8 cellular contexts compared by ENCODE assay signal in genomic region chr18:811192-812122, GRCh38. TPM values are rescaled to one million over a fixed set of nuclear protein-coding genes. Genes with fewer than 3 reads are reported as not detected.
DNase-seq lines count a peak whose midpoint lies in the region; ATAC-seq and TF ChIP-seq lines count a peak whose summit lies in the region.

No MANE protein-coding gene starts in this region.

- H3K36me3 Mint-ChIP-seq in activated T-helper 2 cell treated with anti-CD3 and anti-CD28 coated beads, Interferon-gamma antibody, Interleukin-2, Interleukin-4, amounts not matched to agents 10 μg/mL and 5 μg/mL and 100 μg/mL, durations not matched to agents 14 hours and 24 hours and 36 hours (ENCODE audit: low read depth) = peaks cover 23% of the 10 kb centered on the region
- H3K36me3 Mint-ChIP-seq in progenitor cell of endocrine pancreas (ENCODE audit: insufficient read depth) = no peaks in the 10 kb centered on the region

- H3K4me1 ChIP-seq in heart right ventricle = peaks cover 0 to 66% (median 46%) of the 10 kb centered on the region in 9 donors

- H3K4me3 Mint-ChIP-seq in activated T-helper 2 cell treated with anti-CD3 and anti-CD28 coated beads, Interferon-gamma antibody, Interleukin-2, Interleukin-4, amounts not matched to agents 10 μg/mL and 5 μg/mL and 100 μg/mL, durations not matched to agents 14 hours and 24 hours and 36 hours (ENCODE audit: low read depth) = peak overlapping the region; percentile 93
- H3K4me3 Mint-ChIP-seq in progenitor cell of endocrine pancreas (ENCODE audit: low read depth) = peak overlapping the region; percentile 97

- DNase-seq in EH (ENCODE audit: low read depth) (peak; percentile 40), heart right ventricle (peak; percentile 37 to 40), progenitor cell of endocrine pancreas (ENCODE audit: low spot score, unreplicated experiment) (peak; percentile 53), NCI-H1694 treated with DMSO at 0.1 percent for 48 hours (lab: John Stamatoyannopoulos, UW) (no peak), D341Med (ENCODE audit: low spot score) (no peak)
- DNase-seq in activated T-helper 2 cell treated with anti-CD3 and anti-CD28 coated beads, Interferon-gamma antibody, Interleukin-2, Interleukin-4, amounts not matched to agents 10 μg/mL and 5 μg/mL and 100 μg/mL, durations not matched to agents 14 hours and 24 hours and 36 hours (ENCODE audit: low spot score) = no peak

- WGBS in heart right ventricle, 2 donors = 1% methylated on average over 40 to 58 of the region's 58 CpGs

- intact Hi-C loops in activated T-helper 2 cell treated with anti-CD3 and anti-CD28 coated beads, Interferon-gamma antibody, Interleukin-2, Interleukin-4, amounts not matched to agents 10 μg/mL and 5 μg/mL and 100 μg/mL, durations not matched to agents 14 hours and 24 hours and 36 hours (cut with micrococcal nuclease) = loop anchor here (2.0 to 10.0 kb wide), 4 partner anchors 153 to 1843 kb away; partner anchors contain the start of genes CLUL1, SMCHD1 and USP14
- intact Hi-C loops in heart right ventricle (cut with DNase I) = loop anchor here in 5 of 10 donors (2.0 to 10.0 kb wide), 6 partner anchors 19 to 537 kb away; no protein-coding TSS in a partner anchor

- peaks cover 0 to 83% (median 0%) of the 10 kb centered on the region in 7 donors for H3K27me3 ChIP-seq in heart right ventricle

- peak overlapping the region; percentile 98 for H3K27ac Mint-ChIP-seq in activated T-helper 2 cell treated with anti-CD3 and anti-CD28 coated beads, Interferon-gamma antibody, Interleukin-2, Interleukin-4, amounts not matched to agents 10 μg/mL and 5 μg/mL and 100 μg/mL, durations not matched to agents 14 hours and 24 hours and 36 hours
- H3K27ac Mint-ChIP-seq in progenitor cell of endocrine pancreas = peak overlapping the region; percentile 99

- peak overlapping the region; percentile 74 to 98 (median 90) for H3K4me3 ChIP-seq in heart right ventricle

- H3K9me3 Mint-ChIP-seq in activated T-helper 2 cell treated with anti-CD3 and anti-CD28 coated beads, Interferon-gamma antibody, Interleukin-2, Interleukin-4, amounts not matched to agents 10 μg/mL and 5 μg/mL and 100 μg/mL, durations not matched to agents 14 hours and 24 hours and 36 hours = no peaks in the 10 kb centered on the region
- H3K9me3 Mint-ChIP-seq in progenitor cell of endocrine pancreas (ENCODE audit: low read depth) = no peaks in the 10 kb centered on the region

- H3K36me3 ChIP-seq in heart right ventricle = no peaks in the 10 kb centered on the region

- ATAC-seq in GM21381 (IDR thresholded peaks at IDR 0.05; ENCODE audit: unreplicated experiment) (peak; percentile 22), HG03571 (IDR thresholded peaks at IDR 0.05; ENCODE audit: unreplicated experiment) (peak; percentile 10), heart right ventricle (peak; percentile 2 to 73 (median 34))

- peaks cover 71% of the 10 kb centered on the region for H3K4me1 Mint-ChIP-seq in activated T-helper 2 cell treated with anti-CD3 and anti-CD28 coated beads, Interferon-gamma antibody, Interleukin-2, Interleukin-4, amounts not matched to agents 10 μg/mL and 5 μg/mL and 100 μg/mL, durations not matched to agents 14 hours and 24 hours and 36 hours (ENCODE audit: low read depth)
- peaks cover 26% of the 10 kb centered on the region for H3K4me1 Mint-ChIP-seq in progenitor cell of endocrine pancreas (ENCODE audit: low read depth)

- no peak for TF ChIP-seq CTCF in heart right ventricle (IDR thresholded peaks at IDR 0.05)
- TF ChIP-seq CTCF in progenitor cell of endocrine pancreas (IDR thresholded peaks at IDR 0.05; ENCODE audit: unreplicated experiment) = no peak

- no peaks in the 10 kb centered on the region for H3K27me3 Mint-ChIP-seq in activated T-helper 2 cell treated with anti-CD3 and anti-CD28 coated beads, Interferon-gamma antibody, Interleukin-2, Interleukin-4, amounts not matched to agents 10 μg/mL and 5 μg/mL and 100 μg/mL, durations not matched to agents 14 hours and 24 hours and 36 hours (ENCODE audit: low read depth)
- no peaks in the 10 kb centered on the region for H3K27me3 Mint-ChIP-seq in progenitor cell of endocrine pancreas

- H3K9me3 ChIP-seq in heart right ventricle = no peaks in the 10 kb centered on the region

- peak overlapping the region; percentile 61 to 98 (median 96) for H3K27ac ChIP-seq in heart right ventricle

RNA-seq across cellular contexts. Expression of gene YES1, which starts 0.6 kb away (rescaled TPM):
- total RNA-seq in activated T-helper 2 cell treated with anti-CD3 and anti-CD28 coated beads, Interferon-gamma antibody, Interleukin-2, Interleukin-4, amounts not matched to agents 10 μg/mL and 5 μg/mL and 100 μg/mL, durations not matched to agents 14 hours and 24 hours and 36 hours = 18.4 and 18.5 TPM in 2 replicates
- 10 to 100 TPM; 17.4 to 31.5 (median 22.6) TPM for total RNA-seq in heart right ventricle
- polyA plus RNA-seq in heart right ventricle = 10 to 100 TPM; 10.3 to 13.4 TPM
- 55.5 and 58.8 TPM in 2 replicates for total RNA-seq in progenitor cell of endocrine pancreas

Comparison
In these comparisons a context has a peak if more than half of its experiments do, and no peak if none do; other contexts are left out.
1. DNase-seq: peak in EH (single experiment), heart right ventricle (2 of 2) and progenitor cell of endocrine pancreas (single experiment); none in activated T-helper 2 cell treated with anti-CD3 and anti-CD28 coated beads, Interferon-gamma antibody, Interleukin-2, Interleukin-4, amounts not matched to agents 10 μg/mL and 5 μg/mL and 100 μg/mL, durations not matched to agents 14 hours and 24 hours and 36 hours (single experiment), NCI-H1694 treated with DMSO at 0.1 percent for 48 hours (single experiment) and D341Med (single experiment).
2. Peak in every context shown above with its lines, with median percentiles within 50 percentile points of each other: ATAC-seq.